ENCODE assay signal across 8 cellular contexts in the genomic region with DNA sequence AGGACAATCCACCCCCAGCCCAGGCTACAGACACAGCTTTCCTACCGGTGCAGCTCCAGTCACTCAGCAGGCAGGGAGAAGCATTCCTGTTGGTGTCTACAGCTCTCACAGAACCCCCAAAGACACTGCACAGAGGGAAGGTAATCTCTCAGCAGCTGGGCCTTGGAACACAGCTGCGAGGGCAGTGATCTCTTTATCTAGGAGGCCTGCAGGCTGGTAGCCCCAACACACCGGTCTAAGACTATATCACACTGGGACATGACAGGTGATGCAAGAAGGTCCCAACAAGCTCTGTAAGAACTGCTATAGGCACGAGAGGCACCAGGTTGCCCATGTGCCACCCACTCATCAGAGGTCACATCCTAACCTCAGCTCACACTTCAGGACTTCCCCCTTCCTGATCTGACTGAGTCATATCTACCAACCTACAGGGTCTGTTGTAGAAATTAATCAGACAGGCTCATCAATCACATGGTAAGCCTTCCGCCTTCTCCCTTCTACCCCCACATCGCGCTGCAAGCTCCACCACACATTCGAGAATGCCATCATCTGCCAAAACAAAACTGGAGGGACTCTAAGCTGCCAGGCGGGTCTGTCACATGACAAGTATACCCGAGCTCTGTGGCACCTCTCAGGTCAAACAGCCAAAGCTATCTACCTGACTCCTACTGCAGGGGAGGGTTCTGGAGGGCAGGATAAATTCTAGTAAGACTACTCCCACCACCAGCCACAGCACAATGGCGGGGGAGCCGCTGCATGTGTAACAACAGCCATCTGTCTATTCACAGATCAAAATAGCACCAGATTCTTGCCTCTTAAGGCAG. TPM values are rescaled to one million over a fixed set of nuclear protein-coding genes. Genes with fewer than 3 reads are reported as not detected.
DNase-seq lines count a peak whose midpoint lies in the region; ATAC-seq, FAIRE-seq and TF ChIP-seq lines count a peak whose summit lies in the region.

No MANE protein-coding gene starts in this region.

- no peak for TF ChIP-seq CTCF in WERI-Rb-1 (IDR thresholded peaks at IDR 0.05; ENCODE audit: low read depth, low read length)
- TF ChIP-seq CTCF in bronchial epithelial cell (IDR thresholded peaks at IDR 0.05; ENCODE audit: insufficient read depth, low read length, severe bottlenecking) = no peak
- TF ChIP-seq CTCF in thoracic aorta (IDR thresholded peaks at IDR 0.05) = no peak

- H3K27ac ChIP-seq in WERI-Rb-1 (peak overlapping the region; percentile 84), thoracic aorta (peak overlapping the region; percentile 12 to 26)

- H3K4me3 ChIP-seq in WERI-Rb-1 (ENCODE audit: low read depth, low read length) (no peak overlapping the region), bronchial epithelial cell (ENCODE audit: low read depth, low read length) (no peak overlapping the region), thoracic aorta (no peak overlapping the region)

- H3K9me3 ChIP-seq in WERI-Rb-1 (ENCODE audit: severe bottlenecking) = no peaks in the 10 kb centered on the region
- H3K9me3 ChIP-seq in thoracic aorta = no peaks in the 10 kb centered on the region

- DNase-seq in Ammon's horn (ENCODE audit: low spot score) = peak; percentile 76
- peak; percentile 81 for DNase-seq in WERI-Rb-1
- peak; percentile 74 for DNase-seq in bronchial epithelial cell (ENCODE audit: low read depth)
- DNase-seq in nucleus accumbens (lab: John Stamatoyannopoulos, UW) = peak in 36 of 56 donors; percentile 39 to 85 (median 70)
- DNase-seq in thoracic aorta (ENCODE audit: low spot score) = no peak
- no peak for DNase-seq in NCI-H187 (lab: John Stamatoyannopoulos, UW)

- FAIRE-seq in bronchial epithelial cell (lab: Jason Lieb, UNC) = no peak

- peak; percentile 54 for ATAC-seq in GM19452 (IDR thresholded peaks at IDR 0.05; ENCODE audit: unreplicated experiment)
- peak; percentile 58 for ATAC-seq in HG03571 (IDR thresholded peaks at IDR 0.05; ENCODE audit: unreplicated experiment)
- ATAC-seq in thoracic aorta (ENCODE audit: insufficient number of reproducible peaks, low FRiP score, low read depth) = no peak

- peaks cover 7% of the 10 kb centered on the region for H3K36me3 ChIP-seq in WERI-Rb-1
- peaks cover 5% of the 10 kb centered on the region for H3K36me3 ChIP-seq in bronchial epithelial cell (ENCODE audit: control insufficient read depth, insufficient read depth, low read length)
- no peaks in the 10 kb centered on the region for H3K36me3 ChIP-seq in thoracic aorta

- H3K27me3 ChIP-seq in WERI-Rb-1 (ENCODE audit: insufficient read depth, low read depth, severe bottlenecking) (no peaks in the 10 kb centered on the region), bronchial epithelial cell (ENCODE audit: control insufficient read depth, insufficient read depth, low read length) (no peaks in the 10 kb centered on the region), thoracic aorta (replicated peaks; ENCODE audit: insufficient read depth) (no peaks in the 10 kb centered on the region)

- peaks cover 21 to 45% of the 10 kb centered on the region in 2 donors for H3K4me1 ChIP-seq in thoracic aorta (ENCODE audit: control insufficient read depth in 1 of 2, low read depth in 2 of 2)

RNA-seq across cellular contexts. Expression of gene FAM53B, which starts 26.1 kb away (rescaled TPM):
- total RNA-seq in bronchial epithelial cell (19.5 and 23.9 TPM in 2 replicates), thoracic aorta (10 to 100 TPM; 26.6 to 49.5 TPM)

Comparison
In these comparisons a context has a peak if more than half of its experiments do, and no peak if none do; other contexts are left out.
1. DNase-seq: peak in Ammon's horn (single experiment), WERI-Rb-1 (single experiment), bronchial epithelial cell (single experiment) and nucleus accumbens (36 of 56); none in thoracic aorta (single experiment) and NCI-H187 (0 of 2).